ENCODE assay signal across 16 cellular contexts in the genomic region with DNA sequence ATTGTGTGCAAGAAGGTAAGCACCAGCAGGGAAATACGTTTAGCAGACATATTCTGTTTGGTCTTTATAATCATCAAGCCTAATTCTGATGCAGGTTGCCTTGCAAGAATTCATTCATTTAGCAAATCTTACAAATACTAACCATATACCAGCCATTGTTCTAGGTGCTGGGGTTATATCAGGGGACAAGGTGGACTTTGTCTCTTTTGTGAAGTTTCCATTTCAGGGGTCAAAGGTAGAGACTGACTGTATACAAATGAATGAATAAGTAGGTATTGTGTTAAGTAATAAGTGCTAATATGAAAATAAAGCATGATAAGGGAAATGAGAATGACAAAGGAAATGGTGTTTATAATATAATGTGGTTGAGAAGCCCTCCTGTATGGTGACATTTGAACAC.
DNase-seq lines count a peak whose midpoint lies in the region; ATAC-seq and TF ChIP-seq lines count a peak whose summit lies in the region.
"Had no signal": no experiment of that assay in that cellular context is flagged by ENCODE, and none has a peak within 500 bp of the region (broad histone marks: within the 10 kb centered on the region; RNA-seq: fewer than 3 reads in every experiment).

No MANE protein-coding gene starts in this region.

- peaks cover 5 to 11% of the 10 kb centered on the region in 2 donors for H3K36me3 Mint-ChIP-seq in activated T-cell treated with anti-CD3 and anti-CD28 coated beads, Interleukin-2, amount 50 U/mL, for 72 hours (ENCODE audit: insufficient read depth in 2 of 2)
- H3K36me3 Mint-ChIP-seq in T-helper 17 cell (ENCODE audit: low read depth) = peaks cover 14% of the 10 kb centered on the region
- H3K36me3 Mint-ChIP-seq in stimulated activated memory B cell treated with anti-CD40 and anti-IgM and Interleukin-4, amounts not matched to agents 10 μg/mL and 1 μg/mL and 100 μg/mL, for 72 hours = peaks cover 29% of the 10 kb centered on the region

- H3K4me3 ChIP-seq in right lobe of liver = no peak overlapping the region
- H3K4me3 ChIP-seq: BLaER1 treated with 17β-estradiol and CSF1 and Interleukin-3, amounts not matched to agents 10 nM and 100 nM; GM23338 had no signal

- TF ChIP-seq CTCF in right lobe of liver (IDR thresholded peaks at IDR 0.05) = no peak

- DNase-seq in activated T-cell treated with anti-CD3 and anti-CD28 coated beads, Interleukin-2, amount 50 U/mL, for 72 hours = no peak
- no peak for DNase-seq in activated T-cell treated with anti-CD3 and anti-CD28 coated beads for 4 hours
- no peak for DNase-seq in T-helper 17 cell
- no peak for DNase-seq in right lobe of liver
- no peak for DNase-seq in left ventricle myocardium superior
- DNase-seq in Right ventricle myocardium superior = no peak
- DNase-seq: 8988T; AML-193; CD4-positive, CD25-positive, alpha-beta regulatory T cell; COR-L47; DMS153; DMS79 treated with DMSO at 0.1 percent for 48 hours; H9 had no signal

- H3K4me1 ChIP-seq in right lobe of liver = peaks cover 0 to 9% (median 0%) of the 10 kb centered on the region in 4 donors
- H3K4me1 ChIP-seq: BLaER1 treated with 17β-estradiol and CSF1 and Interleukin-3, amounts not matched to agents 10 nM and 100 nM had no signal

- no peak overlapping the region for H3K27ac ChIP-seq in right lobe of liver
- H3K27ac ChIP-seq: BLaER1 treated with 17β-estradiol and CSF1 and Interleukin-3, amounts not matched to agents 10 nM and 100 nM had no signal

- TF ChIP-seq POLR2A in right lobe of liver (IDR thresholded peaks at IDR 0.05) = no peak

- H3K4me1 Mint-ChIP-seq in activated T-cell treated with anti-CD3 and anti-CD28 coated beads, Interleukin-2, amount 50 U/mL, for 72 hours (ENCODE audit: low read depth) = peaks cover 12% of the 10 kb centered on the region
- H3K4me1 Mint-ChIP-seq in T-helper 17 cell = peaks cover 24% of the 10 kb centered on the region
- peaks cover 25% of the 10 kb centered on the region for H3K4me1 Mint-ChIP-seq in stimulated activated memory B cell treated with anti-CD40 and anti-IgM and Interleukin-4, amounts not matched to agents 10 μg/mL and 1 μg/mL and 100 μg/mL, for 72 hours
- H3K4me1 Mint-ChIP-seq: GM23338, H9 had no signal

- H3K9me3 ChIP-seq in T-helper 17 cell (ENCODE audit: control insufficient read depth, low read length, poor library complexity, severe bottlenecking) (no peaks in the 10 kb centered on the region), right lobe of liver (no peaks in the 10 kb centered on the region)
- H3K9me3 ChIP-seq: BLaER1 treated with 17β-estradiol and CSF1 and Interleukin-3, amounts not matched to agents 10 nM and 100 nM had no signal

- no peaks in the 10 kb centered on the region for H3K27me3 ChIP-seq in right lobe of liver
- H3K27me3 ChIP-seq: BLaER1 treated with 17β-estradiol and CSF1 and Interleukin-3, amounts not matched to agents 10 nM and 100 nM had no signal

- H3K9me3 Mint-ChIP-seq in activated T-cell treated with anti-CD3 and anti-CD28 coated beads, Interleukin-2, amount 50 U/mL, for 72 hours = no peaks in the 10 kb centered on the region
- H3K9me3 Mint-ChIP-seq in stimulated activated memory B cell treated with anti-CD40 and anti-IgM and Interleukin-4, amounts not matched to agents 10 μg/mL and 1 μg/mL and 100 μg/mL, for 72 hours = no peaks in the 10 kb centered on the region
- H3K9me3 Mint-ChIP-seq: CD4-positive, CD25-positive, alpha-beta regulatory T cell; GM23338; H9 had no signal

- peaks cover 0 to 24% (median under 1%) of the 10 kb centered on the region in 4 donors for H3K36me3 ChIP-seq in right lobe of liver

- no peak for ATAC-seq in activated T-cell treated with anti-CD3 and anti-CD28 coated beads, Interleukin-2, amount 50 U/mL, for 72 hours (replicated peaks in 1 of 2)
- ATAC-seq in T-helper 17 cell (no peak), right lobe of liver (peak; percentile 50 to 68 (median 60)), left ventricle myocardium superior (no peak), Right ventricle myocardium superior (ENCODE audit: poor library complexity) (no peak)
- ATAC-seq in stimulated activated memory B cell treated with anti-CD40 and anti-IgM and Interleukin-4, amounts not matched to agents 10 μg/mL and 1 μg/mL and 100 μg/mL, for 72 hours = no peak
- ATAC-seq: GM23338 had no signal

- no peak overlapping the region for H3K4me3 Mint-ChIP-seq in activated T-cell treated with anti-CD3 and anti-CD28 coated beads, Interleukin-2, amount 50 U/mL, for 72 hours
- no peak overlapping the region for H3K4me3 Mint-ChIP-seq in T-helper 17 cell
- no peak overlapping the region for H3K4me3 Mint-ChIP-seq in stimulated activated memory B cell treated with anti-CD40 and anti-IgM and Interleukin-4, amounts not matched to agents 10 μg/mL and 1 μg/mL and 100 μg/mL, for 72 hours
- H3K4me3 Mint-ChIP-seq: CD4-positive, CD25-positive, alpha-beta regulatory T cell; GM23338; H9 had no signal

- H3K27ac Mint-ChIP-seq in activated T-cell treated with anti-CD3 and anti-CD28 coated beads, Interleukin-2, amount 50 U/mL, for 72 hours = peak overlapping the region; percentile 64
- peak overlapping the region; percentile 70 for H3K27ac Mint-ChIP-seq in T-helper 17 cell
- H3K27ac Mint-ChIP-seq in stimulated activated memory B cell treated with anti-CD40 and anti-IgM and Interleukin-4, amounts not matched to agents 10 μg/mL and 1 μg/mL and 100 μg/mL, for 72 hours = peak overlapping the region; percentile 51
- H3K27ac Mint-ChIP-seq: GM23338, H9 had no signal

- intact Hi-C loops in right lobe of liver (cut with DNase I) (no loop called here), left ventricle myocardium superior (cut with micrococcal nuclease) (no loop called here), Right ventricle myocardium superior (cut with DNase I) (loop anchor here (10.0 kb wide), 1 partner anchor 165 kb away; no protein-coding TSS in a partner anchor)

- 63% methylated on average over 1 of the region's 1 CpG for WGBS in right lobe of liver (ENCODE audit: insufficient coverage, low coverage, low lambda C conversion rate, missing lambda C conversion rate)

- no peaks in the 10 kb centered on the region for H3K27me3 Mint-ChIP-seq in activated T-cell treated with anti-CD3 and anti-CD28 coated beads, Interleukin-2, amount 50 U/mL, for 72 hours (ENCODE audit: low read depth)
- no peaks in the 10 kb centered on the region for H3K27me3 Mint-ChIP-seq in T-helper 17 cell
- H3K27me3 Mint-ChIP-seq in stimulated activated memory B cell treated with anti-CD40 and anti-IgM and Interleukin-4, amounts not matched to agents 10 μg/mL and 1 μg/mL and 100 μg/mL, for 72 hours = no peaks in the 10 kb centered on the region
- H3K27me3 Mint-ChIP-seq: CD4-positive, CD25-positive, alpha-beta regulatory T cell had no signal

Comparison
In these comparisons a context has a peak if more than half of its experiments do, and no peak if none do; other contexts are left out.
1. ATAC-seq: peak in right lobe of liver (4 of 4); none in activated T-cell treated with anti-CD3 and anti-CD28 coated beads, Interleukin-2, amount 50 U/mL, for 72 hours (0 of 2), T-helper 17 cell (single experiment), stimulated activated memory B cell treated with anti-CD40 and anti-IgM and Interleukin-4, amounts not matched to agents 10 μg/mL and 1 μg/mL and 100 μg/mL, for 72 hours (single experiment), left ventricle myocardium superior (single experiment) and Right ventricle myocardium superior (single experiment).
2. Peak in every context shown above with its lines, with median percentiles within 50 percentile points of each other: H3K27ac Mint-ChIP-seq.